Comparison of ENCODE assay signal across 8 cellular contexts in the genomic region with DNA sequence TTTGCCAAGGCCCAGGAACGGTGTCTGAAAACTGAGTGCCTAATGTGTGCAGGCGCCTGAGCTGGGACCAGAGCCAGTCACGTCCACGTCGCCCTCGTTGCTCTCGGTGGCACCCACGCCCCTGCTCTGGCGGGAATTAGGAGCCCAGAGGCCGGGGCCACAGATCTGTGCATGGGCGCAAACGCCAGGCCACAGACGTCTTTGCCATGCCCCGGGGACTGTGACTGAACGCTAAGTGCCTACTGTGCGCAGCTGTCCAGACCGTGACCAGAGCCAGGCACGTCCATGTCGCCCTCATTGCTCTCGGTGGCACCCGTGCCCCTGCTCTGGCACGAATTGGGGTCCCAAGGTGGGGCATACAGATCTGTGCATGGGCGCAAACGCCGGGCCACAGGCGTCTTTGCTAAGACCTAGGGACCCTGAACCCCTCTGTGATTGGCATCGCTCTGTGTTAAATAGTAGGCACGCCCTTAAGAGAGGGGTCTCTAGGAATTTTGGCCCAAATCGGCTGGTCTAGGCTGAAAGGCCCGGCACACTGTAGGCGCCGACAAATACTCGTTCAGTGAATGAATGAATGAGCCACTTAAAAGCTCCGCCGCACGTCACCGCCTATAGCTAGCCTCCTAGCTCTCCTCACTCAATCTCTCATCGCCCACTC. TPM values are rescaled to one million over a fixed set of nuclear protein-coding genes. Genes with fewer than 3 reads are reported as not detected.
DNase-seq lines count a peak whose midpoint lies in the region; ATAC-seq and TF ChIP-seq lines count a peak whose summit lies in the region.

No MANE protein-coding gene starts in this region.

- WGBS in heart left ventricle, 4 donors: 72 to 85% (median 78%) methylated on average over 29 to 38 of the region's 38 CpGs
- WGBS in mesenchymal stem cell: 95% methylated on average over 38 of the region's 38 CpGs
- WGBS in urinary bladder: 67% methylated on average over 38 of the region's 38 CpGs

- H3K36me3 ChIP-seq in heart left ventricle (no peaks in the 10 kb centered on the region), mesenchymal stem cell (ENCODE audit: control insufficient read depth in 1 of 2, insufficient read depth in 2 of 2, low read depth in 1 of 2, low read length in 2 of 2) (peaks cover 0 to 16% of the 10 kb centered on the region in 2 experiments), urinary bladder (ENCODE audit: insufficient read depth) (no peaks in the 10 kb centered on the region)

- H3K9ac ChIP-seq in mesenchymal stem cell (ENCODE audit: low read length): peak overlapping the region; percentile 89

- peak overlapping the region; percentile 95 for H4K91ac ChIP-seq in mesenchymal stem cell (ENCODE audit: low read length)

- H3K27me3 ChIP-seq in heart left ventricle (no peaks in the 10 kb centered on the region), mesenchymal stem cell (ENCODE audit: control insufficient read depth in 1 of 2, insufficient read depth in 1 of 2, low read length in 2 of 2) (no peaks in the 10 kb centered on the region)

- peak overlapping the region in 11 of 12 donors; percentile 68 to 98 (median 88) for H3K4me3 ChIP-seq in heart left ventricle
- peak overlapping the region; percentile 32 to 95 for H3K4me3 ChIP-seq in mesenchymal stem cell (ENCODE audit: insufficient read depth in 1 of 2, low read depth in 1 of 2, low read length in 2 of 2)
- peak overlapping the region; percentile 92 for H3K4me3 ChIP-seq in urinary bladder (ENCODE audit: low read depth, low read length)

- TF ChIP-seq CTCF in heart left ventricle (IDR thresholded peaks at IDR 0.05) (no peak), brain (conservative IDR thresholded peaks at IDR 0.05) (no peak)

- H3K14ac ChIP-seq in mesenchymal stem cell (ENCODE audit: low read length in 2 of 2): peak overlapping the region in 1 of 2 experiments; percentile 36

- H3K36me3 Mint-ChIP-seq in brain: no peaks in the 10 kb centered on the region

- peaks cover 50% of the 10 kb centered on the region for H3K4me1 Mint-ChIP-seq in brain

- peak overlapping the region; percentile 78 to 96 for H3K18ac ChIP-seq in mesenchymal stem cell (ENCODE audit: low read depth in 1 of 2, low read length in 2 of 2)

- peak overlapping the region; percentile 86 to 96 (median 91) for H3K4me3 Mint-ChIP-seq in brain

- peak overlapping the region; percentile 95 for H2AFZ ChIP-seq in mesenchymal stem cell (ENCODE audit: low read depth, low read length)

- intact Hi-C loops in heart left ventricle (cut with DNase I) (loop anchor here in 2 of 10 donors (1.0 to 5.0 kb wide), 4 partner anchors 9 to 342 kb away; partner anchors contain the start of genes CDIP1 (in 1 of the 2), MGRN1 (in 1 of the 2), SEC14L5 (in 1 of the 2) and ZNF500 (in 1 of the 2)), Right ventricle myocardium inferior (cut with DNase I) (no loop called here)

- H2BK15ac ChIP-seq in mesenchymal stem cell (ENCODE audit: low read depth, poor library complexity, severe bottlenecking): no peak overlapping the region

- ATAC-seq in heart left ventricle (peak in 1 of 4 donors; percentile 0), Right ventricle myocardium inferior (no peak), GM19395 (IDR thresholded peaks at IDR 0.05; ENCODE audit: unreplicated experiment) (no peak)

- peak overlapping the region; percentile 57 for H2BK5ac ChIP-seq in mesenchymal stem cell (ENCODE audit: low read depth, low read length, poor library complexity, severe bottlenecking)

- no peaks in the 10 kb centered on the region for H3K9me3 Mint-ChIP-seq in brain

- H4K8ac ChIP-seq in mesenchymal stem cell (ENCODE audit: low read length): peak overlapping the region; percentile 100

- H2BK12ac ChIP-seq in mesenchymal stem cell (ENCODE audit: low read length in 2 of 2): peak overlapping the region; percentile 93 to 98

- H3K4ac ChIP-seq in mesenchymal stem cell (ENCODE audit: low read depth in 1 of 2, low read length in 2 of 2): peak overlapping the region; percentile 29 to 87

- peaks cover 17% of the 10 kb centered on the region for H3K79me1 ChIP-seq in mesenchymal stem cell (replicated peaks; ENCODE audit: low read length, poor library complexity, severe bottlenecking)

- H3K27ac ChIP-seq in heart left ventricle: peak overlapping the region; percentile 80 to 99 (median 95)
- peak overlapping the region; percentile 76 for H3K27ac ChIP-seq in mesenchymal stem cell (ENCODE audit: low read length, poor library complexity, severe bottlenecking)
- H3K27ac ChIP-seq in urinary bladder (ENCODE audit: low read depth): peak overlapping the region; percentile 87

- peak overlapping the region; percentile 40 for H2AK5ac ChIP-seq in mesenchymal stem cell (ENCODE audit: low read length, severe bottlenecking)

- H3K27me3 Mint-ChIP-seq in brain: peaks cover 4% of the 10 kb centered on the region

- peak overlapping the region; percentile 42 for H2BK120ac ChIP-seq in mesenchymal stem cell (ENCODE audit: low read depth, low read length)

- no peak for TF ChIP-seq POLR2A in heart left ventricle (IDR thresholded peaks at IDR 0.05)

- H3K4me2 ChIP-seq in mesenchymal stem cell (ENCODE audit: low read length, poor library complexity, severe bottlenecking): peak overlapping the region; percentile 84

- H3K23ac ChIP-seq in mesenchymal stem cell (ENCODE audit: low read length in 2 of 2): no peak overlapping the region

- DNase-seq in heart left ventricle (peak in 3 of 5 donors; percentile 47 to 54 (median 48)), Right ventricle myocardium inferior (ENCODE audit: missing footprints) (no peak), mesenchymal stem cell (no peak), NCI-H1694 treated with DMSO at 0.1 percent for 48 hours (lab: John Stamatoyannopoulos, UW) (no peak), NCI-H1417 treated with DMSO at 0.1 percent for 48 hours (lab: John Stamatoyannopoulos, UW) (no peak)

- peak overlapping the region; percentile 95 to 100 (median 98) for H3K27ac Mint-ChIP-seq in brain

- H3K9me3 ChIP-seq in heart left ventricle: no peaks in the 10 kb centered on the region
- no peaks in the 10 kb centered on the region for H3K9me3 ChIP-seq in mesenchymal stem cell (ENCODE audit: control insufficient read depth, low read length)

- H3K4me1 ChIP-seq in heart left ventricle (peaks cover 4 to 63% (median 37%) of the 10 kb centered on the region in 12 donors), mesenchymal stem cell (ENCODE audit: control insufficient read depth, insufficient read depth, low read depth, low read length) (peaks cover 50% of the 10 kb centered on the region), urinary bladder (ENCODE audit: insufficient read depth) (peaks cover 1% of the 10 kb centered on the region)

RNA-seq across cellular contexts. Expression of gene UBALD1, which starts 0.8 kb away (rescaled TPM):
- total RNA-seq in heart left ventricle (10 to 100 TPM in 8 of 9 donors, 1 to 10 TPM in 1; 9.1 to 38.9 (median 18.7) TPM), Right ventricle myocardium inferior (26.2 TPM), urinary bladder (2.3 TPM)
- polyA plus RNA-seq in heart left ventricle (10 to 100 TPM; 23.7 to 33.9 TPM), brain (ENCODE audit: insufficient read depth, low read depth, low replicate concordance) (50.5 TPM), urinary bladder (37.9 TPM)
- polyA plus RNA-seq in mesenchymal stem cell (2013, experiment 1 of 2): 26.5 TPM
- 25.7 TPM for polyA plus RNA-seq in mesenchymal stem cell (2013, experiment 2 of 2)

RNA-seq across cellular contexts. Expression of gene MGRN1, which starts 9.1 kb away (rescaled TPM):
- total RNA-seq in heart left ventricle (10 to 100 TPM; 28.5 to 75.0 (median 42.0) TPM), Right ventricle myocardium inferior (32.2 TPM), urinary bladder (22.5 TPM)
- polyA plus RNA-seq in heart left ventricle (10 to 100 TPM; 17.9 to 36.9 TPM), brain (ENCODE audit: insufficient read depth, low read depth, low replicate concordance) (63.1 TPM), urinary bladder (34.9 TPM)
- 52.4 TPM for polyA plus RNA-seq in mesenchymal stem cell (2013, experiment 1 of 2)
- polyA plus RNA-seq in mesenchymal stem cell (2013, experiment 2 of 2): 48.7 TPM

RNA-seq across cellular contexts. Expression of gene C16orf96, which starts 59.4 kb away (rescaled TPM):
- total RNA-seq in heart left ventricle (under 1 TPM in 7 of 9 donors, not detected in 2; 0.05 to 0.19 (median 0.15) TPM), Right ventricle myocardium inferior (0.05 TPM), urinary bladder (0.11 TPM)
- polyA plus RNA-seq in heart left ventricle (under 1 TPM; 0.01 to 0.04 TPM), brain (ENCODE audit: insufficient read depth, low read depth, low replicate concordance) (0.90 TPM), urinary bladder (0.04 TPM)
- 0.01 TPM for polyA plus RNA-seq in mesenchymal stem cell (2013, experiment 1 of 2)
- polyA plus RNA-seq in mesenchymal stem cell (2013, experiment 2 of 2): not detected

Comparison
In these comparisons a context has a peak if more than half of its experiments do, and no peak if none do; other contexts are left out.
1. DNase-seq: peak in heart left ventricle (3 of 5); none in Right ventricle myocardium inferior (single experiment), mesenchymal stem cell (single experiment), NCI-H1694 treated with DMSO at 0.1 percent for 48 hours (single experiment) and NCI-H1417 treated with DMSO at 0.1 percent for 48 hours (single experiment).
2. Peak in every context shown above with its lines, with median percentiles within 50 percentile points of each other: H3K27ac ChIP-seq and H3K4me3 ChIP-seq.